Comparison of ENCODE assay signal across 20 cellular contexts in genomic region chr20:53876956-53877355, GRCh38.
"Had no signal": no experiment of that assay in that cellular context is flagged by ENCODE, and none has a peak within 500 bp of the region (broad histone marks: within the 10 kb centered on the region; RNA-seq: fewer than 3 reads in every experiment).

No MANE protein-coding gene starts in this region.

- H3K4me3 ChIP-seq: lower lobe of right lung, prostate gland, right atrium auricular region, skin epidermis, suprapubic skin had no signal

- H3K4me3 Mint-ChIP-seq: activated B cell treated with CpG ODN at 0.5 μM for 24 hours; activated CD4-positive, alpha-beta memory T cell treated with anti-CD3 and anti-CD28 coated beads for 36 hours; activated T-helper 1 cell treated with anti-CD3 and anti-CD28 coated beads, Interleukin-12 subunit alpha, Interleukin-12 subunit beta, Interleukin-2, Interleukin-4 antibody, amounts not matched to agents 30 ng/mL and 10 ng/mL and 1 ng/mL, durations not matched to agents 14 hours and 24 hours and 36 hours; brain; neural crest cell; stimulated activated naive CD8-positive, alpha-beta T cell treated with anti-CD3 and anti-CD28 coated beads, Interleukin-15, amount 100 ng/mL, for 72 hours; type B pancreatic cell had no signal

- H3K9me3 Mint-ChIP-seq: activated B cell treated with CpG ODN at 0.5 μM for 24 hours; activated CD4-positive, alpha-beta memory T cell treated with anti-CD3 and anti-CD28 coated beads for 36 hours; activated T-helper 1 cell treated with anti-CD3 and anti-CD28 coated beads, Interleukin-12 subunit alpha, Interleukin-12 subunit beta, Interleukin-2, Interleukin-4 antibody, amounts not matched to agents 30 ng/mL and 10 ng/mL and 1 ng/mL, durations not matched to agents 14 hours and 24 hours and 36 hours; neural crest cell; stimulated activated naive CD8-positive, alpha-beta T cell treated with anti-CD3 and anti-CD28 coated beads, Interleukin-15, amount 100 ng/mL, for 72 hours; type B pancreatic cell had no signal

- H3K36me3 ChIP-seq: lower lobe of right lung, prostate gland, right atrium auricular region, suprapubic skin had no signal

- H3K27ac ChIP-seq: lower lobe of right lung, prostate gland, right atrium auricular region, skin epidermis, suprapubic skin had no signal

- H3K4me1 ChIP-seq: prostate gland, right atrium auricular region had no signal

- H3K27me3 Mint-ChIP-seq: activated B cell treated with CpG ODN at 0.5 μM for 24 hours; activated CD4-positive, alpha-beta memory T cell treated with anti-CD3 and anti-CD28 coated beads for 36 hours; brain; stimulated activated naive CD8-positive, alpha-beta T cell treated with anti-CD3 and anti-CD28 coated beads, Interleukin-15, amount 100 ng/mL, for 72 hours; type B pancreatic cell had no signal

- H3K27me3 ChIP-seq: right atrium auricular region, suprapubic skin had no signal

- DNase-seq: activated B cell treated with CpG ODN at 0.5 μM for 24 hours; activated CD4-positive, alpha-beta memory T cell treated with anti-CD3 and anti-CD28 coated beads for 36 hours; activated CD4-positive, alpha-beta T cell treated with anti-CD3 and anti-CD28 coated beads for 4 hours; activated gamma-delta T cell treated with Interleukin-2 at 50 U/mL for 16 hours; activated T-cell treated with anti-CD3 and anti-CD28 coated beads for 4 hours; anterior cingulate cortex; caudate nucleus; erythroblast; foreskin melanocyte; lower lobe of right lung; midbrain; stimulated activated naive CD8-positive, alpha-beta T cell treated with anti-CD3 and anti-CD28 coated beads, Interleukin-15, amount 100 ng/mL, for 72 hours had no signal

- H3K9me3 ChIP-seq: lower lobe of right lung, prostate gland, right atrium auricular region, suprapubic skin had no signal

- ATAC-seq: lower lobe of right lung; stimulated activated naive CD8-positive, alpha-beta T cell treated with anti-CD3 and anti-CD28 coated beads, Interleukin-15, amount 100 ng/mL, for 72 hours had no signal

- H3K36me3 Mint-ChIP-seq: activated CD4-positive, alpha-beta memory T cell treated with anti-CD3 and anti-CD28 coated beads for 36 hours; brain; type B pancreatic cell had no signal

- H3K27ac Mint-ChIP-seq: activated CD4-positive, alpha-beta memory T cell treated with anti-CD3 and anti-CD28 coated beads for 36 hours; activated T-helper 1 cell treated with anti-CD3 and anti-CD28 coated beads, Interleukin-12 subunit alpha, Interleukin-12 subunit beta, Interleukin-2, Interleukin-4 antibody, amounts not matched to agents 30 ng/mL and 10 ng/mL and 1 ng/mL, durations not matched to agents 14 hours and 24 hours and 36 hours; type B pancreatic cell had no signal
